ENCODE assay signal across 29 cellular contexts in the genomic region with DNA sequence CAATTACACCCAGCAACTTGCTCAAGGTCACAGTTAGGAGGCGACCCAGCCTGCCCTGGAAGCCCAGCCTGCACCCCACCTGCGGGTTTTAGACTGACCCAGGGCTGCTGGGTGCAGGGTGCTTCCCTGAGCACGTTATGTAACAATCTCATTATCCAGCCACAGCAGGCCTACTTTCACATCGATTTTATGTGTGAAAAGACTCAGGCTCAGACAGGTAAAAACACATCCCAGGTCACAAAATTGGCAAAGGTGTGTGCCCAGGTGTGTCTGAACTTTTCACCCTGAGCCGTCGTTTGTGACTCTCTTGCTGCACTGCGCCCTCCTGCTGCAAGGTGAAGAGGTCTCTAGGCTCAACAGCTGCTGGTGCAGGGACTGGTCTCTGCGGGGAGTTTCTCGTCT.
DNase-seq lines count a peak whose midpoint lies in the region; ATAC-seq, FAIRE-seq and TF ChIP-seq lines count a peak whose summit lies in the region.
"Had no signal": no experiment of that assay in that cellular context is flagged by ENCODE, and none has a peak within 500 bp of the region (broad histone marks: within the 10 kb centered on the region; RNA-seq: fewer than 3 reads in every experiment).

No MANE protein-coding gene starts in this region.

- no peak overlapping the region for H3K27ac Mint-ChIP-seq in HFFc6
- H3K27ac Mint-ChIP-seq: activated CD4-positive, alpha-beta T cell treated with anti-CD3 and anti-CD28 coated beads, Interleukin-2, amount 10 ng/mL, durations not matched to agents 24 days and 14 days; activated naive CD8-positive, alpha-beta T cell; WTC11 had no signal

- intact Hi-C loops in pancreas (cut with DNase I): no loop called here

- DNase-seq in DMS153 (lab: John Stamatoyannopoulos, UW): peak; percentile 10
- no peak for DNase-seq in DMS153 treated with DMSO at 0.1 percent for 48 hours (lab: John Stamatoyannopoulos, UW; ENCODE audit: unreplicated experiment)
- DNase-seq in NCI-H510A (lab: John Stamatoyannopoulos, UW): peak; percentile 83
- DNase-seq in pancreas: peak in 4 of 6 donors; percentile 36 to 81 (median 62)
- DNase-seq in T-helper 1 cell: no peak
- DNase-seq in HFFc6: no peak
- no peak for DNase-seq in RWPE1 (ENCODE audit: low spot score)
- DNase-seq: activated CD4-positive, alpha-beta T cell treated with anti-CD3 and anti-CD28 coated beads, Interleukin-2, amount 10 ng/mL, durations not matched to agents 24 days and 14 days; activated effector memory CD4-positive, alpha-beta T cell treated with Interleukin-2 at 50 U/mL for 16 hours; colonic mucosa; DMS53; effector CD8-positive, alpha-beta T cell; foreskin fibroblast; kidney glomerular epithelial cell; lower lobe of right lung; NCI-H187 treated with DMSO at 0.1 percent for 48 hours; NCI-H446; nephron progenitor cell; retina; small intestine; stimulated activated naive CD4-positive, alpha-beta T cell had no signal

- H3K4me1 ChIP-seq in pancreas: peaks cover 18 to 25% (median 20%) of the 10 kb centered on the region in 3 donors
- H3K4me1 ChIP-seq: BLaER1 treated with 17β-estradiol and CSF1 and Interleukin-3, amounts not matched to agents 10 nM and 100 nM; colonic mucosa; lower lobe of right lung had no signal

- TF ChIP-seq CTCF in pancreas (IDR thresholded peaks at IDR 0.05): no peak
- TF ChIP-seq CTCF in HFFc6 (IDR thresholded peaks at IDR 0.05): no peak
- TF ChIP-seq CTCF in RWPE1 (conservative IDR thresholded peaks at IDR 0.05; ENCODE audit: low read depth): no peak

- no peak overlapping the region for H3K4me3 Mint-ChIP-seq in HFFc6
- H3K4me3 Mint-ChIP-seq: activated CD4-positive, alpha-beta T cell treated with anti-CD3 and anti-CD28 coated beads, Interleukin-2, amount 10 ng/mL, durations not matched to agents 24 days and 14 days; activated naive CD8-positive, alpha-beta T cell; IgD-negative memory B cell; nephron progenitor cell; WTC11 had no signal

- no peaks in the 10 kb centered on the region for H3K36me3 ChIP-seq in pancreas
- H3K36me3 ChIP-seq: BLaER1 treated with 17β-estradiol and CSF1 and Interleukin-3, amounts not matched to agents 10 nM and 100 nM; cardiac muscle cell; colonic mucosa; lower lobe of right lung had no signal

- no peak overlapping the region for H3K4me3 ChIP-seq in pancreas
- H3K4me3 ChIP-seq: BLaER1 treated with 17β-estradiol and CSF1 and Interleukin-3, amounts not matched to agents 10 nM and 100 nM; cardiac muscle cell; colonic mucosa; lower lobe of right lung had no signal

- CTCF ChIA-PET in RWPE1 (lab: Yijun Ruan, JAX): no interaction called here

- POLR2A ChIA-PET in RWPE1 (lab: Yijun Ruan, JAX; ENCODE audit: low non-redundant PET): no interaction called here

- H3K36me3 Mint-ChIP-seq in HFFc6 (ENCODE audit: low read depth): peaks cover 6% of the 10 kb centered on the region; the same call in 1 of the 2 replicates
- H3K36me3 Mint-ChIP-seq: activated naive CD8-positive, alpha-beta T cell; IgD-negative memory B cell; WTC11 had no signal

- peak overlapping the region; percentile 72 to 88 (median 85) for H3K27ac ChIP-seq in pancreas
- no peak overlapping the region for H3K27ac ChIP-seq in RWPE1
- H3K27ac ChIP-seq: 22Rv1; BLaER1 treated with 17β-estradiol and CSF1 and Interleukin-3, amounts not matched to agents 10 nM and 100 nM; cardiac muscle cell; colonic mucosa; lower lobe of right lung had no signal

- FAIRE-seq in pancreas (lab: Jason Lieb, UNC): no peak
- FAIRE-seq: G401.6, small intestine had no signal

- H3K9me3 ChIP-seq in pancreas: no peaks in the 10 kb centered on the region
- H3K9me3 ChIP-seq: BLaER1 treated with 17β-estradiol and CSF1 and Interleukin-3, amounts not matched to agents 10 nM and 100 nM; colonic mucosa; lower lobe of right lung had no signal

- WGBS in pancreas, 2 donors: 25% methylated on average over 9 of the region's 9 CpGs

- peaks cover 2% of the 10 kb centered on the region for H3K27me3 Mint-ChIP-seq in HFFc6 (ENCODE audit: insufficient read depth)
- H3K27me3 Mint-ChIP-seq: activated CD4-positive, alpha-beta T cell treated with anti-CD3 and anti-CD28 coated beads, Interleukin-2, amount 10 ng/mL, durations not matched to agents 24 days and 14 days; activated naive CD8-positive, alpha-beta T cell had no signal

- H3K9me3 Mint-ChIP-seq in HFFc6: peaks cover 70% of the 10 kb centered on the region
- H3K9me3 Mint-ChIP-seq: activated CD4-positive, alpha-beta T cell treated with anti-CD3 and anti-CD28 coated beads, Interleukin-2, amount 10 ng/mL, durations not matched to agents 24 days and 14 days had no signal

- no peaks in the 10 kb centered on the region for H3K4me1 Mint-ChIP-seq in HFFc6 (ENCODE audit: low read depth)
- H3K4me1 Mint-ChIP-seq: activated CD4-positive, alpha-beta T cell treated with anti-CD3 and anti-CD28 coated beads, Interleukin-2, amount 10 ng/mL, durations not matched to agents 24 days and 14 days; IgD-negative memory B cell; nephron progenitor cell had no signal

- H3K27me3 ChIP-seq in pancreas: no peaks in the 10 kb centered on the region
- H3K27me3 ChIP-seq: BLaER1 treated with 17β-estradiol and CSF1 and Interleukin-3, amounts not matched to agents 10 nM and 100 nM; cardiac muscle cell; colonic mucosa had no signal

- ATAC-seq in esophagus mucosa (peak; percentile 83), pancreas (peak; percentile 82 to 88 (median 85))
- ATAC-seq: lower lobe of right lung, WTC11 had no signal

Comparison
In these comparisons a context has a peak if more than half of its experiments do, and no peak if none do; other contexts are left out.
1. DNase-seq: peak in DMS153 (single experiment), NCI-H510A (single experiment) and pancreas (4 of 6); none in DMS153 treated with DMSO at 0.1 percent for 48 hours (single experiment), T-helper 1 cell (0 of 5), HFFc6 (single experiment) and RWPE1 (single experiment).